33 cellular contexts compared by ENCODE assay signal in the genomic region with DNA sequence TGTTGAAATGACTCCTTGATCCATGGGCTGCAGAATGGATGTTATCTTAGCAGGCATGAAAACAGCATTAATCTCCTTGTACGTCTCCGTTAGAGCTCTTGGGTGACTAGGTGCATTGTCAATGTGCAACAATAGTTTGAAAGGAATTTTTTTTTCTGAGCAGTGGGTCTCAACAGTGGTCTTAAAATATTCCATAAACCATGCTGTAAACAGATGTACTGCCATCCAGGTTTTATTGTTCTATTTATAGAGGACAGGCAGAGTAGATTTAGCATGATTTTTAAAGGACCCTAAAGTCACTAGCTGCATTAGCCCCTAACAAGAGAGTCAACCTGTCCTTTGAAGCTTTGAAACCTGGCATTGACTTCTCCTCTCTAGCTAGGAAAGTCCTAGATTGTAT.
"Had no signal": no experiment of that assay in that cellular context is flagged by ENCODE, and none has a peak within 500 bp of the region (broad histone marks: within the 10 kb centered on the region; RNA-seq: fewer than 3 reads in every experiment).

No MANE protein-coding gene starts in this region.

- DNase-seq: Karpas-422, MG63, MM.1S, MV-4-11, NCI-H1048, NCI-H1092, NCI-H1092 treated with DMSO at 0.1 percent for 48 hours, NCI-H1105, NCI-H1105 treated with DMSO at 0.1 percent for 48 hours, NCI-H1417, NCI-H1417 treated with DMSO at 0.1 percent for 48 hours, NCI-H1436, NCI-H1436 treated with DMSO at 0.1 percent for 48 hours, NCI-H146, NCI-H1694, NCI-H1694 treated with DMSO at 0.1 percent for 48 hours, NCI-H187, NCI-H187 treated with DMSO at 0.1 percent for 48 hours, NCI-H1930, NCI-H2029, NCI-H2029 treated with DMSO at 0.1 percent for 48 hours, NCI-H2081, NCI-H2081 treated with DMSO at 0.1 percent for 48 hours, NCI-H2107, NCI-H2171, NCI-H2171 treated with DMSO at 0.1 percent for 48 hours, NCI-H2227 treated with DMSO at 0.1 percent for 48 hours, NCI-H345, NCI-H446, NCI-H446 treated with DMSO at 0.1 percent for 48 hours, NCI-H510A, NCI-H510A treated with DMSO at 0.1 percent for 48 hours had no signal

- H3K9ac ChIP-seq: KMS-11 had no signal

- H3K4me3 ChIP-seq: MG63 had no signal

- H3K27ac ChIP-seq: KMS-11 had no signal

- H3K4me2 ChIP-seq: KMS-11 had no signal

- H3K27me3 ChIP-seq: MG63 had no signal
